Comparison of ENCODE assay signal across 8 cellular contexts in the genomic region with DNA sequence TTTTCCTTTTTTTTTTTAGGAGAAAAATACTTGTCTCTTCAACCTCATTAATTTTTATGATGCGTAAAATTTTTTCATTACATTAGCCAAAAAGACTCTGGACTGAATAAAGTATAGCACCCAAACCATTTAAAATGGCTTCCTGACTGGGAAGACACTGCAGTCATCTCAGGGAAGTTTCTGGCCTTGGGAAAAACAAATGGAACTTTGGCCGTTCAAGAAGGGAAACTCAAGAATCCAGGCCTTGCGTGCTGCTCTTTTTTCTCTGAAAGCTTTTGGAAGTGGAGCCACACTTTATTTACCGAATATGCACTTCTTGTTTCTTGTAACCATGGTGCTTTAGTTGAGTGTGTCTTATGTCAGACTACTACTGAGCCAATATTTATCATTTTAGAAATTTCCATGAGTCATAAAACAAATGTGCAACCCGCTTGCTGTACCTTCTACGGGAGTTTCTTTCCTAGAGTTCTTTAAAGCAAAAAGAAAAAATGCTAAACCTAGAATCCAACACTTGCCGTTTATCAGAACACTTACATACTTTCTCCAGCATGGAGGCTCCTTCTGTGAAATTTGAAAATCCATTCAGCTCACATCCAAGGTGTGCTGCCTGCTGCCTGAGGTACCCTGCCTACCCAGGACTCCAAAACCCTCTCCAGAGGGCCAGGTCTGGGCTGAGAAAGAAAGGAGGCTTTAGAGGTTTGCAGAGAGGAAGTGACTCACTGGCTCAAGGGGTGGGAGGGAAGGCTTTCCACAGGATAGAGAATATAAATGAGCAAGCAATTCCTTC. TPM values are rescaled to one million over a fixed set of nuclear protein-coding genes. Genes with fewer than 3 reads are reported as not detected.
DNase-seq lines count a peak whose midpoint lies in the region; ATAC-seq and TF ChIP-seq lines count a peak whose summit lies in the region.

No MANE protein-coding gene starts in this region.

- peak in 1 of 2 donors; percentile 29 for TF ChIP-seq POLR2A in gastroesophageal sphincter (IDR thresholded peaks at IDR 0.05)

- H3K36me3 Mint-ChIP-seq in Caco-2 (ENCODE audit: insufficient read depth, unreplicated experiment) = no peaks in the 10 kb centered on the region
- no peaks in the 10 kb centered on the region for H3K36me3 Mint-ChIP-seq in activated T-cell treated with anti-CD3 and anti-CD28 coated beads, Interleukin-2, amount 50 U/mL, for 4 hours (ENCODE audit: insufficient read depth)

- BruUV-seq in Caco-2 (replicated peaks; lab: Mats Ljungman, UMichigan) = no TSS peak

- peaks cover 17% of the 10 kb centered on the region for H3K4me1 ChIP-seq in Caco-2
- H3K4me1 ChIP-seq in HUES64 (ENCODE audit: insufficient read depth, low read length) = peaks cover 27% of the 10 kb centered on the region
- peaks cover 15 to 77% (median 31%) of the 10 kb centered on the region in 3 donors for H3K4me1 ChIP-seq in gastroesophageal sphincter

- no peak overlapping the region for H3K4me3 Mint-ChIP-seq in Caco-2 (ENCODE audit: unreplicated experiment)
- H3K4me3 Mint-ChIP-seq in activated T-cell treated with anti-CD3 and anti-CD28 coated beads, Interleukin-2, amount 50 U/mL, for 4 hours = peak overlapping the region; percentile 32

- H3K27ac ChIP-seq in HUES64 (ENCODE audit: low read depth, low read length) (peak overlapping the region; percentile 73), gastroesophageal sphincter (peak overlapping the region; percentile 99 to 100 (median 100))

- H3K9ac ChIP-seq in HUES64 (ENCODE audit: low read depth, low read length) = peak overlapping the region; percentile 57; the same call in 1 of the 2 replicates

- H3K4me1 Mint-ChIP-seq in Caco-2 (ENCODE audit: low read depth, unreplicated experiment) = peaks cover 7% of the 10 kb centered on the region
- peaks cover 30% of the 10 kb centered on the region for H3K4me1 Mint-ChIP-seq in activated T-cell treated with anti-CD3 and anti-CD28 coated beads, Interleukin-2, amount 50 U/mL, for 4 hours (ENCODE audit: low read depth)

- no peaks in the 10 kb centered on the region for H3K27me3 ChIP-seq in Caco-2 (replicated peaks; ENCODE audit: control insufficient read depth, insufficient read depth, low read length)
- H3K27me3 ChIP-seq in HUES64 (ENCODE audit: insufficient read depth, low read length) = no peaks in the 10 kb centered on the region
- no peaks in the 10 kb centered on the region for H3K27me3 ChIP-seq in gastroesophageal sphincter

- intact Hi-C loops in Caco-2 (cut with micrococcal nuclease; ENCODE audit: unreplicated experiment) = loop anchor here (1.0 kb wide), 1 partner anchor 11 kb away; no protein-coding TSS in a partner anchor

- peak; percentile 64 to 80 for ATAC-seq in activated T-cell treated with anti-CD3 and anti-CD28 coated beads, Interleukin-2, amount 50 U/mL, for 4 hours
- ATAC-seq in gastroesophageal sphincter (peak; percentile 89), GM18511 (IDR thresholded peaks at IDR 0.05; ENCODE audit: unreplicated experiment) (no peak)

- H3K27me3 Mint-ChIP-seq in Caco-2 (ENCODE audit: insufficient read depth, unreplicated experiment) = no peaks in the 10 kb centered on the region
- no peaks in the 10 kb centered on the region for H3K27me3 Mint-ChIP-seq in activated T-cell treated with anti-CD3 and anti-CD28 coated beads, Interleukin-2, amount 50 U/mL, for 4 hours (ENCODE audit: low read depth)

- WGBS in HUES64 = 88% methylated on average over 7 of the region's 7 CpGs
- 0 to 4% methylated on average over 6 to 7 of the region's 7 CpGs for WGBS in gastroesophageal sphincter (ENCODE audit: low coverage in 1 of 2), 2 donors

- peak overlapping the region; percentile 53 for H3K27ac Mint-ChIP-seq in Caco-2 (ENCODE audit: unreplicated experiment)

- no peak overlapping the region for H3K4me3 ChIP-seq in Caco-2 (ENCODE audit: low read depth, low read length)
- H3K4me3 ChIP-seq in HUES64 (ENCODE audit: low read length) = peak overlapping the region; percentile 10; the same call in 1 of the 2 replicates
- H3K4me3 ChIP-seq in gastroesophageal sphincter = peak overlapping the region in 1 of 2 donors; percentile 22
- H3K4me3 ChIP-seq in retinal pigment epithelial cell (ENCODE audit: low read length) = peak overlapping the region; percentile 5

- DNase-seq in Caco-2 = no peak
- DNase-seq in activated T-cell treated with anti-CD3 and anti-CD28 coated beads, Interleukin-2, amount 50 U/mL, for 4 hours = no peak
- DNase-seq in retinal pigment epithelial cell (ENCODE audit: low read depth) = peak; percentile 75
- DNase-seq in NCI-H1105 (lab: John Stamatoyannopoulos, UW) = no peak
- no peak for DNase-seq in cerebellar cortex (ENCODE audit: low spot score)

- no peak for TF ChIP-seq CTCF in Caco-2 (IDR thresholded peaks at IDR 0.05; ENCODE audit: insufficient read depth in 1 of 2, low read depth in 1 of 2, low read length in 1 of 2, severe bottlenecking in 1 of 2, unreplicated experiment in 1 of 2)
- no peak for TF ChIP-seq CTCF in gastroesophageal sphincter (IDR thresholded peaks at IDR 0.05)
- no peak for TF ChIP-seq CTCF in retinal pigment epithelial cell (conservative IDR thresholded peaks at IDR 0.05; ENCODE audit: low read depth, low read length)

- POLR2A ChIA-PET in Caco-2 (lab: Charles Lee) = interaction anchor here (0.7 to 1.9 kb wide), 3 partner anchors 11 to 14 kb away, joined by 4 to 6 read pairs (median 6); a partner anchor contains a TSS

- CTCF ChIA-PET in Caco-2 (lab: Charles Lee) = interaction anchor here (0.6 to 1.0 kb wide), 2 partner anchors 19 to 1083 kb away, joined by 3 read pairs; no protein-coding TSS in a partner anchor

- no peaks in the 10 kb centered on the region for H3K36me3 ChIP-seq in Caco-2 (ENCODE audit: control insufficient read depth, insufficient read depth, low read length)
- no peaks in the 10 kb centered on the region for H3K36me3 ChIP-seq in HUES64 (ENCODE audit: insufficient read depth, low read length)
- H3K36me3 ChIP-seq in gastroesophageal sphincter = no peaks in the 10 kb centered on the region

- TF ChIP-seq EP300 in gastroesophageal sphincter (IDR thresholded peaks at IDR 0.05) = peak; percentile 58

- H3K9me3 ChIP-seq in Caco-2 = no peaks in the 10 kb centered on the region
- no peaks in the 10 kb centered on the region for H3K9me3 ChIP-seq in HUES64 (ENCODE audit: insufficient read depth, low read depth, low read length)
- no peaks in the 10 kb centered on the region for H3K9me3 ChIP-seq in gastroesophageal sphincter

- H3K9me3 Mint-ChIP-seq in Caco-2 (ENCODE audit: unreplicated experiment) = no peaks in the 10 kb centered on the region
- H3K9me3 Mint-ChIP-seq in activated T-cell treated with anti-CD3 and anti-CD28 coated beads, Interleukin-2, amount 50 U/mL, for 4 hours = no peaks in the 10 kb centered on the region

RNA-seq across cellular contexts. Expression of a gene that starts 11.5 kb away (rescaled TPM):
- total RNA-seq in Caco-2 (2022) = 313 and 318 TPM in 2 replicates
- 223 TPM for polyA plus RNA-seq in HUES64 (2013, experiment 1 of 2)
- polyA plus RNA-seq in HUES64 (2013, experiment 2 of 2) = 225 TPM
- 10 to 100 TPM; 55.0 to 70.3 (median 63.6) TPM for total RNA-seq in activated T-cell treated with anti-CD3 and anti-CD28 coated beads, Interleukin-2, amount 50 U/mL, for 4 hours
- 1,000 to 10,000 TPM; 1,820 to 3,515 (median 2,996) TPM for total RNA-seq in gastroesophageal sphincter

RNA-seq across cellular contexts. Expression of a gene that starts 27.2 kb away (rescaled TPM):
- total RNA-seq in Caco-2 (2022) (20.4 and 22.7 TPM in 2 replicates), gastroesophageal sphincter (1 to 10 TPM; 2.0 to 5.9 (median 5.0) TPM)
- 4.0 TPM for polyA plus RNA-seq in HUES64 (2013, experiment 1 of 2)
- polyA plus RNA-seq in HUES64 (2013, experiment 2 of 2) = 4.2 TPM
- under 1 TPM; 0.15 to 0.45 (median 0.16) TPM for total RNA-seq in activated T-cell treated with anti-CD3 and anti-CD28 coated beads, Interleukin-2, amount 50 U/mL, for 4 hours
